ENCODE assay signal across 26 cellular contexts in genomic region chr17:40962059-40962561, GRCh38. TPM values are rescaled to one million over a fixed set of nuclear protein-coding genes. Genes with fewer than 3 reads are reported as not detected.
DNase-seq lines count a peak whose midpoint lies in the region; ATAC-seq and TF ChIP-seq lines count a peak whose summit lies in the region.
"Had no signal": no experiment of that assay in that cellular context is flagged by ENCODE, and none has a peak within 500 bp of the region (broad histone marks: within the 10 kb centered on the region; RNA-seq: fewer than 3 reads in every experiment).

No MANE protein-coding gene starts in this region.

- no peaks in the 10 kb centered on the region for H3K27me3 ChIP-seq in IMR-90 (ENCODE audit: control insufficient read depth, insufficient read depth, low read length)
- no peaks in the 10 kb centered on the region for H3K27me3 ChIP-seq in body of pancreas
- H3K27me3 ChIP-seq in prostate gland (replicated peaks; ENCODE audit: insufficient read depth) = no peaks in the 10 kb centered on the region
- H3K27me3 ChIP-seq in BE2C = peaks cover 36% of the 10 kb centered on the region
- H3K27me3 ChIP-seq: SJSA1 had no signal

- dilution Hi-C loops in IMR-90 (cut with HindIII; ENCODE audit: low sequenced_read_pairs, unreplicated experiment) = no loop called here

- peak overlapping the region; percentile 41 for H3K27ac Mint-ChIP-seq in Calu3 (ENCODE audit: unreplicated experiment)
- H3K27ac Mint-ChIP-seq: CD8-positive, alpha-beta T cell had no signal

- H4K20me1 ChIP-seq in IMR-90 (ENCODE audit: insufficient read depth, low read length) = no peaks in the 10 kb centered on the region

- ATAC-seq in IMR-90 (ENCODE audit: low read depth) = no peak
- ATAC-seq in body of pancreas = no peak
- ATAC-seq: CD8-positive, alpha-beta T cell had no signal

- H3K9me3 Mint-ChIP-seq in Calu3 (ENCODE audit: low read depth, unreplicated experiment) = peaks cover 3% of the 10 kb centered on the region

- peak overlapping the region; percentile 58 for H2AK5ac ChIP-seq in IMR-90 (ENCODE audit: low read depth, low read length)

- no peak overlapping the region; the same call in 2 of the 3 replicates for H2BK15ac ChIP-seq in IMR-90 (ENCODE audit: low read depth, low read length)

- H3K27ac ChIP-seq in IMR-90 (ENCODE audit: insufficient read depth, low read length) (no peak overlapping the region), body of pancreas (peak overlapping the region in 3 of 4 donors; percentile 6 to 69 (median 68)), prostate gland (peak overlapping the region; percentile 25 to 32)
- H3K27ac ChIP-seq: C4-2B, PC-9, SJSA1 had no signal

- peaks cover 7% of the 10 kb centered on the region for H3K4me1 ChIP-seq in IMR-90 (ENCODE audit: control insufficient read depth, insufficient read depth, low read length)
- H3K4me1 ChIP-seq in body of pancreas = peaks cover 24% of the 10 kb centered on the region
- H3K4me1 ChIP-seq in prostate gland (replicated peaks) = no peaks in the 10 kb centered on the region
- H3K4me1 ChIP-seq in BE2C = no peaks in the 10 kb centered on the region
- H3K4me1 ChIP-seq: HAP-1 had no signal

- H4K8ac ChIP-seq in IMR-90 (ENCODE audit: low read depth in 2 of 2, low read length in 2 of 2) = no peak overlapping the region

- H3K4ac ChIP-seq in IMR-90 (ENCODE audit: low read depth, low read length) = no peak overlapping the region

- WGBS in IMR-90 (ENCODE audit: extremely low coverage in 2 of 2, insufficient read length in 1 of 2), 2 experiments = no CpG with 5 or more reads among the region's 4 CpGs
- WGBS in body of pancreas, 2 donors = 72 to 75% methylated on average over 4 of the region's 4 CpGs
- WGBS in prostate gland = 60% methylated on average over 4 of the region's 4 CpGs

- CTCF ChIA-PET in Calu3 (lab: Charles Lee) (interaction anchor here (0.7 to 1.6 kb wide), 10 partner anchors 10 to 179 kb away, joined by 3 to 8 read pairs (median 4); partner anchors contain the start of genes KRT23, KRTAP1-1, KRTAP3-1 and KRTAP4-6), IMR-90 (lab: Yijun Ruan, JAX) (interaction anchor here (1.0 kb wide), 1 partner anchor 360 kb away, joined by 4 read pairs; no protein-coding TSS in a partner anchor)

- H2AFZ ChIP-seq in IMR-90 (replicated peaks; ENCODE audit: low read length, poor library complexity) = no peak overlapping the region
- H2AFZ ChIP-seq: PC-9 had no signal

- H2BK120ac ChIP-seq in IMR-90 (ENCODE audit: low read depth, low read length) = peak overlapping the region; percentile 35

- H3K4me3 ChIP-seq in IMR-90 (ENCODE audit: insufficient read depth, low read depth, low read length) (no peak overlapping the region), body of pancreas (no peak overlapping the region), prostate gland (no peak overlapping the region), BE2C (ENCODE audit: low read depth, low read length) (no peak overlapping the region)
- H3K4me3 ChIP-seq: HAP-1, PC-9, SJSA1 had no signal

- POLR2A ChIA-PET in IMR-90 (lab: Charles Lee; ENCODE audit: unreplicated experiment) = interaction anchor here (0.5 kb wide), 1 partner anchor 418 kb away, joined by 10 read pairs; no protein-coding TSS in a partner anchor

- DNase-seq in Calu3 = no peak
- DNase-seq in IMR-90 = no peak
- no peak for DNase-seq in body of pancreas
- DNase-seq in prostate gland (ENCODE audit: low spot score) = no peak
- DNase-seq in BE2C = no peak
- DNase-seq in DMS153 treated with DMSO at 0.1 percent for 48 hours (lab: John Stamatoyannopoulos, UW; ENCODE audit: unreplicated experiment) = no peak
- DNase-seq in NCI-H2029 treated with DMSO at 0.1 percent for 48 hours (lab: John Stamatoyannopoulos, UW) = no peak
- DNase-seq: Caco-2; CD8-positive, alpha-beta T cell; DMS 273 treated with DMSO at 0.1 percent for 48 hours; DMS79 treated with DMSO at 0.1 percent for 48 hours; GF-D8; GOT3; Karpas-422; NCI-H1092 treated with DMSO at 0.1 percent for 48 hours; NCI-H1436; NCI-H187 treated with DMSO at 0.1 percent for 48 hours; NCI-H2107; NCI-H524; NCI-H748 treated with DMSO at 0.1 percent for 48 hours; PC-9; Right ventricle myocardium superior had no signal

- H3K9me3 ChIP-seq in IMR-90 (ENCODE audit: control insufficient read depth, insufficient read depth, low read length) (peaks cover 6% of the 10 kb centered on the region), body of pancreas (no peaks in the 10 kb centered on the region), prostate gland (no peaks in the 10 kb centered on the region), BE2C (no peaks in the 10 kb centered on the region; the same call in 1 of the 2 replicates)
- H3K9me3 ChIP-seq: HAP-1, SJSA1 had no signal

- H3K36me3 Mint-ChIP-seq in Calu3 (ENCODE audit: insufficient read depth, unreplicated experiment) = peaks cover 17% of the 10 kb centered on the region
- H3K36me3 Mint-ChIP-seq: CD8-positive, alpha-beta T cell had no signal

- H3K27me3 Mint-ChIP-seq in Calu3 (ENCODE audit: unreplicated experiment) = no peaks in the 10 kb centered on the region

- H3K4me2 ChIP-seq in IMR-90 (ENCODE audit: low read depth, low read length) = no peak overlapping the region
- H3K4me2 ChIP-seq: PC-9 had no signal

- peaks cover 75% of the 10 kb centered on the region for H3K4me1 Mint-ChIP-seq in Calu3 (ENCODE audit: low read depth, unreplicated experiment)

- H4K5ac ChIP-seq in IMR-90 (ENCODE audit: low read depth, low read length) = no peak overlapping the region; the same call in 1 of the 2 replicates

- no peak overlapping the region for H3K4me3 Mint-ChIP-seq in Calu3 (ENCODE audit: low read depth, unreplicated experiment)
- H3K4me3 Mint-ChIP-seq: CD8-positive, alpha-beta T cell had no signal

- no peak for TF ChIP-seq CTCF in Calu3 (IDR thresholded peaks at IDR 0.05; ENCODE audit: unreplicated experiment)
- TF ChIP-seq CTCF in IMR-90 (conservative IDR thresholded peaks at IDR 0.05; ENCODE audit: low read depth, low read length) = no peak
- no peak for TF ChIP-seq CTCF in body of pancreas (IDR thresholded peaks at IDR 0.05)
- no peak for TF ChIP-seq CTCF in prostate gland (IDR thresholded peaks at IDR 0.05)
- TF ChIP-seq CTCF in BE2C (IDR thresholded peaks at IDR 0.05; ENCODE audit: low read depth, low read length) = no peak

- H2AK9ac ChIP-seq in IMR-90 (replicated peaks; ENCODE audit: low read depth, low read length, poor library complexity) = no peak overlapping the region

- intact Hi-C loops in Calu3 (cut with micrococcal nuclease; ENCODE audit: unreplicated experiment) (no loop called here), IMR-90 (cut with micrococcal nuclease) (no loop called here), body of pancreas (cut with DNase I) (no loop called here), prostate gland (cut with DNase I) (no loop called here)

- peak overlapping the region; percentile 5; the same call in 1 of the 2 replicates for H3K23ac ChIP-seq in IMR-90 (ENCODE audit: low read depth, low read length)

- H3K9ac ChIP-seq in IMR-90 (ENCODE audit: low read depth, low read length) = no peak overlapping the region

- TF ChIP-seq POLR2A in IMR-90 (IDR thresholded peaks at IDR 0.05; ENCODE audit: low read depth, low read length) = no peak
- no peak for TF ChIP-seq POLR2A in body of pancreas (IDR thresholded peaks at IDR 0.05)
- TF ChIP-seq POLR2A in prostate gland (IDR thresholded peaks at IDR 0.05) = no peak

- TF ChIP-seq RAD21 in IMR-90 (IDR thresholded peaks at IDR 0.05; ENCODE audit: low read length) = no peak

- in situ Hi-C loops in IMR-90 (cut with MboI; ENCODE audit: low sequenced_read_pairs) = no loop called here

- H3K56ac ChIP-seq in IMR-90 (ENCODE audit: extremely low read depth, insufficient read depth, low read length) = no peak overlapping the region

- no peak overlapping the region; the same call in 1 of the 2 replicates for H3K18ac ChIP-seq in IMR-90 (ENCODE audit: low read depth, low read length)

- BruUV-seq in Calu3 (replicated peaks; lab: Mats Ljungman, UMichigan) (no TSS peak), IMR-90 (replicated peaks; lab: Mats Ljungman, UMichigan) (no TSS peak)

- H2BK5ac ChIP-seq in IMR-90 (ENCODE audit: low read depth, low read length, poor library complexity, severe bottlenecking) = no peak overlapping the region

- H4K91ac ChIP-seq in IMR-90 (ENCODE audit: insufficient read depth, low read depth, low read length) = no peak overlapping the region; the same call in 1 of the 2 replicates

- no peak overlapping the region for H3K14ac ChIP-seq in IMR-90 (replicated peaks; ENCODE audit: low read depth, low read length)

- peaks cover 9% of the 10 kb centered on the region for H3K9me1 ChIP-seq in IMR-90 (ENCODE audit: insufficient read depth, low read length)

- no peaks in the 10 kb centered on the region for H3K36me3 ChIP-seq in IMR-90 (ENCODE audit: control insufficient read depth, insufficient read depth, low read length)
- H3K36me3 ChIP-seq in body of pancreas (replicated peaks in 1 of 2; ENCODE audit: insufficient read depth in 1 of 2, low read depth in 2 of 2) = no peaks in the 10 kb centered on the region
- H3K36me3 ChIP-seq in prostate gland = no peaks in the 10 kb centered on the region
- H3K36me3 ChIP-seq in BE2C = no peaks in the 10 kb centered on the region
- H3K36me3 ChIP-seq: HAP-1, SJSA1 had no signal

- no peaks in the 10 kb centered on the region for H3K79me1 ChIP-seq in IMR-90 (ENCODE audit: low read depth in 1 of 2, low read length in 2 of 2)

- H2BK20ac ChIP-seq in IMR-90 (ENCODE audit: low read depth, low read length) = no peak overlapping the region

RNA-seq across cellular contexts. Expression of gene KRT39, which starts 4.6 kb away (rescaled TPM):
- total RNA-seq in Calu3 (2022) (0.44 TPM in 1 of 2 replicates, not detected in the other), IMR-90 (2012; rRNA removed) (not detected in 2 replicates), body of pancreas (not detected), prostate gland (not detected)
- 0.15 TPM in 1 of 2 replicates, not detected in the other for polyA plus RNA-seq in IMR-90 (2012; rRNA removed)
- 0.08 and 0.16 TPM in 2 replicates for polyA plus RNA-seq in IMR-90 (2012; cell fraction: cytosol; rRNA removed)
- 0.09 TPM in 1 of 2 replicates, not detected in the other for polyA plus RNA-seq in IMR-90 (2012; cell fraction: nucleus; rRNA removed; ENCODE audit: low replicate concordance)
- polyA plus RNA-seq in BE2C (2012; ENCODE audit: insufficient read depth, insufficient read length, low read depth) = not detected
- total RNA-seq: Caco-2; CD8-positive, alpha-beta T cell; PC-9; Right ventricle myocardium superior; SJSA1 had no signal

RNA-seq across cellular contexts. Expression of gene KRT40, which starts 22.0 kb away (rescaled TPM):
- not detected in 2 replicates for total RNA-seq in Calu3 (2022)
- not detected in 2 replicates for total RNA-seq in IMR-90 (2012; rRNA removed)
- polyA plus RNA-seq in IMR-90 (2012; rRNA removed) = not detected in 2 replicates
- polyA plus RNA-seq in IMR-90 (2012; cell fraction: cytosol; rRNA removed) = not detected in 2 replicates
- not detected in 2 replicates for polyA plus RNA-seq in IMR-90 (2012; cell fraction: nucleus; rRNA removed; ENCODE audit: low replicate concordance)
- 1 to 10 TPM in 1 of 2 donors, not detected in 1; 1.6 TPM for total RNA-seq in body of pancreas
- total RNA-seq in prostate gland = under 1 TPM in 1 of 2 donors, not detected in 1; 0.74 TPM
- polyA plus RNA-seq in BE2C (2012; ENCODE audit: insufficient read depth, insufficient read length, low read depth) = not detected
- total RNA-seq: Caco-2; CD8-positive, alpha-beta T cell; PC-9; Right ventricle myocardium superior; RPMI7951; SJSA1 had no signal

RNA-seq across cellular contexts. Expression of gene KRT23, which starts 24.7 kb away (rescaled TPM):
- total RNA-seq in Calu3 (2022) = 1,389 and 1,709 TPM in 2 replicates
- total RNA-seq in IMR-90 (2012; rRNA removed) = 0.28 and 0.36 TPM in 2 replicates
- polyA plus RNA-seq in IMR-90 (2012; rRNA removed) = 0.32 and 0.39 TPM in 2 replicates
- 0.11 and 0.41 TPM in 2 replicates for polyA plus RNA-seq in IMR-90 (2012; cell fraction: cytosol; rRNA removed)
- polyA plus RNA-seq in IMR-90 (2012; cell fraction: nucleus; rRNA removed; ENCODE audit: low replicate concordance) = 0.09 and 0.17 TPM in 2 replicates
- 1 to 10 TPM; 2.3 to 9.6 TPM for total RNA-seq in body of pancreas
- total RNA-seq in prostate gland = 10 to 100 TPM; 19.6 to 38.9 TPM
- polyA plus RNA-seq in BE2C (2012; ENCODE audit: insufficient read depth, insufficient read length, low read depth) = not detected
- total RNA-seq: CD8-positive, alpha-beta T cell; PC-9; Right ventricle myocardium superior; RPMI7951; SJSA1 had no signal

RNA-seq across cellular contexts. Expression of gene KRTAP3-3, which starts 31.9 kb away (rescaled TPM):
- total RNA-seq in Calu3 (2022) (not detected in 2 replicates), IMR-90 (2012; rRNA removed) (not detected in 2 replicates), body of pancreas (not detected), prostate gland (not detected)
- not detected in 2 replicates for polyA plus RNA-seq in IMR-90 (2012; rRNA removed)
- not detected in 2 replicates for polyA plus RNA-seq in IMR-90 (2012; cell fraction: cytosol; rRNA removed)
- not detected in 2 replicates for polyA plus RNA-seq in IMR-90 (2012; cell fraction: nucleus; rRNA removed; ENCODE audit: low replicate concordance)
- polyA plus RNA-seq in BE2C (2012; ENCODE audit: insufficient read depth, insufficient read length, low read depth) = not detected
- total RNA-seq: Caco-2; CD8-positive, alpha-beta T cell; PC-9; Right ventricle myocardium superior; RPMI7951; SJSA1 had no signal

RNA-seq across cellular contexts. Expression of gene KRTAP3-2, which starts 37.6 kb away (rescaled TPM):
- total RNA-seq in Calu3 (2022) = not detected in 2 replicates
- total RNA-seq in IMR-90 (2012; rRNA removed) = not detected in 2 replicates
- polyA plus RNA-seq in IMR-90 (2012; rRNA removed) = not detected in 2 replicates
- not detected in 2 replicates for polyA plus RNA-seq in IMR-90 (2012; cell fraction: cytosol; rRNA removed)
- polyA plus RNA-seq in IMR-90 (2012; cell fraction: nucleus; rRNA removed; ENCODE audit: low replicate concordance) = not detected in 2 replicates
- not detected for total RNA-seq in body of pancreas
- total RNA-seq in prostate gland = not detected
- polyA plus RNA-seq in BE2C (2012; ENCODE audit: insufficient read depth, insufficient read length, low read depth) = not detected
- total RNA-seq: Caco-2; CD8-positive, alpha-beta T cell; PC-9; Right ventricle myocardium superior; RPMI7951; SJSA1 had no signal

Comparison
In these comparisons a context has a peak if more than half of its experiments do, and no peak if none do; other contexts are left out.
1. RNA of gene KRT23, which starts 24.7 kb away (total RNA-seq): 1,389 to 1,709 TPM in Calu3; 19.6 to 38.9 TPM in prostate gland, 2.3 to 9.6 TPM in body of pancreas and 0.28 to 0.36 TPM in IMR-90; every median in the first group is over 10 times any median in the second.